ENCODE assay signal across 7 cellular contexts in the genomic region with DNA sequence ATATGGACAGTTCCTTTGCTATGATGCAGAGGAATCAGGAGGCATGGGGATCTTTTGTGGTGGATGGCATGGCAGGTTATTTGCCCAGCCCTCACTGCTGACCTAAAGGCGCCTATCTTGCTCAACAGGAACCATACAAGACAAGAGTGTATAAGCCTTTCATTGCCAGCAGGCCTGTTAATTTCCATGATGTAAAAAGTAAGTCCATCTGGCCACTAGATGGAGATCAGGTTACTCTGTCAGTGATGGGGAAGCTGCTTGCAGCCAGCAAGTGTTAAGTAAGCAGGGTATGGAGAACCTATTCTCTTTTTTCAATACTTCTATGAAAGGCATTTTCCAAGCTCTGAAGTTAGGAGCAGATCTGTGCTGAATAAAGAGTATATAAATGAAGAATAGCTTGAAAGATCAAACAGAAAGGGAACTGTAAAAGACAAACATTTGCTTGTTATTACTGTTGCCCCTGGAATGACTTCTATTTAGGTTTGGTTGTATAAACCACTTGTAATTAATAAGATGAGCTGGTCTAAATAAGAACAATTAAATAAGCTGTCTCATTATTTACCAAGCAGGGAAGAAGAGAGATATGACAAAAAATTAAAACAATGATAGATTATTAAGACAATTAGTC.
DNase-seq lines count a peak whose midpoint lies in the region; ATAC-seq and TF ChIP-seq lines count a peak whose summit lies in the region.

No MANE protein-coding gene starts in this region.

- H3K9me3 ChIP-seq in left ventricle myocardium inferior (replicated peaks) = no peaks in the 10 kb centered on the region

- H3K4me3 ChIP-seq in left ventricle myocardium inferior = no peak overlapping the region

- no peak for TF ChIP-seq EP300 in Ishikawa (IDR thresholded peaks at IDR 0.05; ENCODE audit: borderline replicate concordance)

- DNase-seq in GM03348 (ENCODE audit: low spot score) (peak; percentile 79), NOMO-1 treated with dmso at 0.1 percent for 144 hours (lab: John Stamatoyannopoulos, UW; ENCODE audit: unreplicated experiment) (peak; percentile 79), anterior cingulate cortex (lab: John Stamatoyannopoulos, UW) (peak in 38 of 58 donors; percentile 3 to 88 (median 28)), left ventricle myocardium inferior (no peak), pulmonary artery endothelial cell (ENCODE audit: low read depth, low spot score) (peak; percentile 81)

- peak; percentile 85 for TF ChIP-seq RAD21 in Ishikawa (IDR thresholded peaks at IDR 0.05; ENCODE audit: low read depth)

- no peaks in the 10 kb centered on the region for H3K36me3 ChIP-seq in left ventricle myocardium inferior

- no peaks in the 10 kb centered on the region for H3K27me3 ChIP-seq in left ventricle myocardium inferior (ENCODE audit: low read depth)

- H3K4me1 ChIP-seq in left ventricle myocardium inferior = peaks cover 15% of the 10 kb centered on the region

- peak; percentile 85 for TF ChIP-seq CTCF in left ventricle myocardium inferior (IDR thresholded peaks at IDR 0.05; ENCODE audit: borderline replicate concordance)

- H3K27ac ChIP-seq in left ventricle myocardium inferior (replicated peaks) = no peak overlapping the region

- peak; percentile 93 for ATAC-seq in GM21529 (IDR thresholded peaks at IDR 0.05; ENCODE audit: unreplicated experiment)

- intact Hi-C loops in left ventricle myocardium inferior (cut with micrococcal nuclease) = loop anchor here (5.0 kb wide), 1 partner anchor 439 kb away; no protein-coding TSS in a partner anchor

TF ChIP-seq in Ishikawa, 13 proteins besides CTCF, POLR2A, EP300 and RAD21:
- TF ChIP-seq CEBPB (IDR thresholded peaks at IDR 0.05) = no peak
- no peak for TF ChIP-seq CREB1 (IDR thresholded peaks at IDR 0.05; ENCODE audit: low read depth)
- no peak for TF ChIP-seq YY1 (IDR thresholded peaks at IDR 0.05; ENCODE audit: low read depth)
- no peak for TF ChIP-seq ZBTB7A (IDR thresholded peaks at IDR 0.05; ENCODE audit: low read depth)
- TF ChIP-seq, protein P1, sequence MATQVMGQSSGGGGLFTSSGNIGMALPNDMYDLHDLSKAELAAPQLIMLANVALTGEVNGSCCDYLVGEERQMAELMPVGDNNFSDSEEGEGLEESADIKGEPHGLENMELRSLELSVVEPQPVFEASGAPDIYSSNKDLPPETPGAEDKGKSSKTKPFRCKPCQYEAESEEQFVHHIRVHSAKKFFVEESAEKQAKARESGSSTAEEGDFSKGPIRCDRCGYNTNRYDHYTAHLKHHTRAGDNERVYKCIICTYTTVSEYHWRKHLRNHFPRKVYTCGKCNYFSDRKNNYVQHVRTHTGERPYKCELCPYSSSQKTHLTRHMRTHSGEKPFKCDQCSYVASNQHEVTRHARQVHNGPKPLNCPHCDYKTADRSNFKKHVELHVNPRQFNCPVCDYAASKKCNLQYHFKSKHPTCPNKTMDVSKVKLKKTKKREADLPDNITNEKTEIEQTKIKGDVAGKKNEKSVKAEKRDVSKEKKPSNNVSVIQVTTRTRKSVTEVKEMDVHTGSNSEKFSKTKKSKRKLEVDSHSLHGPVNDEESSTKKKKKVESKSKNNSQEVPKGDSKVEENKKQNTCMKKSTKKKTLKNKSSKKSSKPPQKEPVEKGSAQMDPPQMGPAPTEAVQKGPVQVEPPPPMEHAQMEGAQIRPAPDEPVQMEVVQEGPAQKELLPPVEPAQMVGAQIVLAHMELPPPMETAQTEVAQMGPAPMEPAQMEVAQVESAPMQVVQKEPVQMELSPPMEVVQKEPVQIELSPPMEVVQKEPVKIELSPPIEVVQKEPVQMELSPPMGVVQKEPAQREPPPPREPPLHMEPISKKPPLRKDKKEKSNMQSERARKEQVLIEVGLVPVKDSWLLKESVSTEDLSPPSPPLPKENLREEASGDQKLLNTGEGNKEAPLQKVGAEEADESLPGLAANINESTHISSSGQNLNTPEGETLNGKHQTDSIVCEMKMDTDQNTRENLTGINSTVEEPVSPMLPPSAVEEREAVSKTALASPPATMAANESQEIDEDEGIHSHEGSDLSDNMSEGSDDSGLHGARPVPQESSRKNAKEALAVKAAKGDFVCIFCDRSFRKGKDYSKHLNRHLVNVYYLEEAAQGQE (IDR thresholded peaks at IDR 0.05; ENCODE audit: low read depth) = no peak
- TF ChIP-seq NFIC (IDR thresholded peaks at IDR 0.05) = no peak
- no peak for TF ChIP-seq TEAD4 (IDR thresholded peaks at IDR 0.05)
- TF ChIP-seq EGR1 (IDR thresholded peaks at IDR 0.05) = no peak
